In the genomic region with DNA sequence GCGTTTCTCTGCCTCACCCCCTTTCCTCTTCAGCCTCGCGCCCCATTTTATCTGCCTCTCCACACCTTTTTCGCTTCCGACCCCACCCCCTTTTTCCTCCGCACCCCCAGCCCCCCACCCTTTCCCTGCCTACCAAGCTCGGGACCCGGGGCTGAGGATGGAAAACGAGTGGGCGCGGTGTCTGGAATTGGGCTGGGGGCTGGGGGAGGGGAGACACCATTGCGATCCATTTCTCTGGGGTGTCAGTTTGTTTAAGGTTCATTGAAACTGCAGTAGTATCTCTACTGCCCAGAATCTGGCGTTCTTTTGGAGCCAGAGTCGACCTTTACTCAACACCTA, we compare ENCODE assay signal across 8 cellular contexts. TPM values are rescaled to one million over a fixed set of nuclear protein-coding genes. Genes with fewer than 3 reads are reported as not detected.
A peak's percentile ranks its signal among the peaks of the same experiment; 100 is the strongest.
DNase-seq lines count a peak whose midpoint lies in the region; ATAC-seq and TF ChIP-seq lines count a peak whose summit lies in the region.

No MANE protein-coding gene starts in this region.

- no peaks in the 10 kb centered on the region; the same call in 1 of the 2 replicates for H3K9me3 ChIP-seq in HEK293 (ENCODE audit: control insufficient read depth, insufficient read depth, low read depth, low read length)

- CTCF ChIA-PET in HEK293 (lab: Yijun Ruan, JAX), result interaction anchor here (0.6 kb wide), 1 partner anchor 431 kb away, joined by 3 read pairs; no protein-coding TSS in a partner anchor
- CTCF ChIA-PET in activated CD4-positive, alpha-beta memory T cell treated with anti-CD3 and anti-CD28 coated beads for 36 hours (lab: Charles Lee), result no interaction called here

- peak overlapping the region; percentile 73 for H3K27ac Mint-ChIP-seq in activated CD4-positive, alpha-beta memory T cell treated with anti-CD3 and anti-CD28 coated beads for 36 hours

- H3K27ac ChIP-seq in HEK293 (ENCODE audit: extremely low read depth, low read depth, low read length) (peak overlapping the region; percentile 75), skin epidermis (peak overlapping the region in 19 of 21 experiments; percentile 32 to 90 (median 76))

- no peaks in the 10 kb centered on the region for H3K27me3 Mint-ChIP-seq in activated CD4-positive, alpha-beta memory T cell treated with anti-CD3 and anti-CD28 coated beads for 36 hours

- H3K4me3 ChIP-seq in HEK293 (ENCODE audit: low read depth, low read length) (peak overlapping the region; percentile 77), iPS-11a (ENCODE audit: low read depth, low read length) (peak overlapping the region; percentile 85), skin epidermis (peak overlapping the region; percentile 49 to 78 (median 65))

- ATAC-seq in GM21360 (IDR thresholded peaks at IDR 0.05; ENCODE audit: unreplicated experiment), result no peak

- TF ChIP-seq CTCF in HEK293 (tag by site-specific recombination; IDR thresholded peaks at IDR 0.05), result no peak

- H3K4me3 Mint-ChIP-seq in activated CD4-positive, alpha-beta memory T cell treated with anti-CD3 and anti-CD28 coated beads for 36 hours, result peak overlapping the region; percentile 89

- peaks cover 2% of the 10 kb centered on the region; the same call in 1 of the 2 replicates for H3K4me1 ChIP-seq in HEK293 (ENCODE audit: control insufficient read depth, insufficient read depth, low read length)

- POLR2A ChIA-PET in HEK293 (lab: Yijun Ruan, JAX), result interaction anchor here (0.7 kb wide), 1 partner anchor 9 kb away, joined by 8 read pairs; no protein-coding TSS in a partner anchor
- POLR2A ChIA-PET in activated CD4-positive, alpha-beta memory T cell treated with anti-CD3 and anti-CD28 coated beads for 36 hours (lab: Charles Lee), result interaction anchor here (1.7 kb wide), 1 partner anchor 12 kb away, joined by 4 read pairs; the partner anchor contains the start of gene MMGT1

- no peak for DNase-seq in activated CD4-positive, alpha-beta memory T cell treated with anti-CD3 and anti-CD28 coated beads for 36 hours
- DNase-seq in H4 (ENCODE audit: low spot score) (no peak), dedifferentiated amniotic fluid mesenchymal stem cell (ENCODE audit: extremely low spot score) (no peak), NCI-H226 (no peak)

- H3K4me1 Mint-ChIP-seq in activated CD4-positive, alpha-beta memory T cell treated with anti-CD3 and anti-CD28 coated beads for 36 hours (ENCODE audit: low read depth), result peaks cover 58% of the 10 kb centered on the region

- H3K36me3 ChIP-seq in HEK293 (ENCODE audit: control insufficient read depth in 2 of 2, insufficient read depth in 1 of 2, low read length in 2 of 2), result no peaks in the 10 kb centered on the region

- no peaks in the 10 kb centered on the region for H3K9me3 Mint-ChIP-seq in activated CD4-positive, alpha-beta memory T cell treated with anti-CD3 and anti-CD28 coated beads for 36 hours

- H3K36me3 Mint-ChIP-seq in activated CD4-positive, alpha-beta memory T cell treated with anti-CD3 and anti-CD28 coated beads for 36 hours, result peaks cover 2% of the 10 kb centered on the region

- intact Hi-C loops in activated CD4-positive, alpha-beta memory T cell treated with anti-CD3 and anti-CD28 coated beads for 36 hours (cut with micrococcal nuclease), result loop anchor here (1.0 to 10.0 kb wide), 2 partner anchors 12 to 589 kb away; no protein-coding TSS in a partner anchor

TF ChIP-seq in HEK293, 187 proteins besides CTCF, POLR2A, EP300 and RAD21:
- TF ChIP-seq ZNF629 (tag by site-specific recombination; IDR thresholded peaks at IDR 0.05) (no peak), KLF9 (tag by site-specific recombination; IDR thresholded peaks at IDR 0.05; ENCODE audit: low read depth) (peak; percentile 52), ZNF18 (tag by site-specific recombination; IDR thresholded peaks at IDR 0.05) (no peak), ZNF529 (tag by site-specific recombination; IDR thresholded peaks at IDR 0.05; ENCODE audit: insufficient replicate concordance) (no peak), ZBTB20 (tag by site-specific recombination; IDR thresholded peaks at IDR 0.05) (peak; percentile 96)
- TF ChIP-seq, protein P1, sequence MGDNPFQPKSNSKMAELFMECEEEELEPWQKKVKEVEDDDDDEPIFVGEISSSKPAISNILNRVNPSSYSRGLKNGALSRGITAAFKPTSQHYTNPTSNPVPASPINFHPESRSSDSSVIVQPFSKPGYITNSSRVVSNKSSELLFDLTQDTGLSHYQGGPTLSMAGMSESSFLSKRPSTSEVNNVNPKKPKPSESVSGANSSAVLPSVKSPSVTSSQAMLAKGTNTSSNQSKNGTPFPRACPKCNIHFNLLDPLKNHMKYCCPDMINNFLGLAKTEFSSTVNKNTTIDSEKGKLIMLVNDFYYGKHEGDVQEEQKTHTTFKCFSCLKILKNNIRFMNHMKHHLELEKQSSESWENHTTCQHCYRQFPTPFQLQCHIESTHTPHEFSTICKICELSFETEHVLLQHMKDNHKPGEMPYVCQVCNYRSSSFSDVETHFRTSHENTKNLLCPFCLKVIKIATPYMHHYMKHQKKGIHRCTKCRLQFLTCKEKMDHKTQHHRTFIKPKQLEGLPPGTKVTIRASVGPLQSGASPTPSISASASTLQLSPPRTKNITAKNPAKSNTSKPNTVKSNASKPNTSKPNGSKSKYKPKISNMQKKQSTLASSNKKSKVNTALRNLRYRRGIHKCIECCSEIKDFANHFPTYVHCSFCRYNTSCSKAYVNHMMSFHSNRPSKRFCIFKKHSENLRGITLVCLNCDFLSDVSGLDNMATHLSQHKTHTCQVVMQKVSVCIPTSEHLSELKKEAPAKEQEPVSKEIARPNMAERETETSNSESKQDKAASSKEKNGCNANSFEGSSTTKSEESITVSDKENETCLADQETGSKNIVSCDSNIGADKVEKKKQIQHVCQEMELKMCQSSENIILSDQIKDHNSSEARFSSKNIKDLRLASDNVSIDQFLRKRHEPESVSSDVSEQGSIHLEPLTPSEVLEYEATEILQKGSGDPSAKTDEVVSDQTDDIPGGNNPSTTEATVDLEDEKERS (tag by site-specific recombination; IDR thresholded peaks at IDR 0.05), result no peak

RNA-seq across cellular contexts. Expression of gene SLC9A6, which starts 0.7 kb away (rescaled TPM):
- total RNA-seq in activated CD4-positive, alpha-beta memory T cell treated with anti-CD3 and anti-CD28 coated beads for 36 hours, result 10 to 100 TPM; 14.3 to 14.5 TPM
- 19.9 and 22.4 TPM in 2 replicates for total RNA-seq in H4 (2014; rRNA removed; shearing (Covaris generic))

RNA-seq across cellular contexts. Expression of gene MMGT1, which starts 12.2 kb away (rescaled TPM):
- total RNA-seq in activated CD4-positive, alpha-beta memory T cell treated with anti-CD3 and anti-CD28 coated beads for 36 hours, result 10 to 100 TPM; 20.6 to 21.4 TPM
- 24.9 and 32.4 TPM in 2 replicates for total RNA-seq in H4 (2014; rRNA removed; shearing (Covaris generic))
